ENCODE assay signal across 1 cellular context in the genomic region with DNA sequence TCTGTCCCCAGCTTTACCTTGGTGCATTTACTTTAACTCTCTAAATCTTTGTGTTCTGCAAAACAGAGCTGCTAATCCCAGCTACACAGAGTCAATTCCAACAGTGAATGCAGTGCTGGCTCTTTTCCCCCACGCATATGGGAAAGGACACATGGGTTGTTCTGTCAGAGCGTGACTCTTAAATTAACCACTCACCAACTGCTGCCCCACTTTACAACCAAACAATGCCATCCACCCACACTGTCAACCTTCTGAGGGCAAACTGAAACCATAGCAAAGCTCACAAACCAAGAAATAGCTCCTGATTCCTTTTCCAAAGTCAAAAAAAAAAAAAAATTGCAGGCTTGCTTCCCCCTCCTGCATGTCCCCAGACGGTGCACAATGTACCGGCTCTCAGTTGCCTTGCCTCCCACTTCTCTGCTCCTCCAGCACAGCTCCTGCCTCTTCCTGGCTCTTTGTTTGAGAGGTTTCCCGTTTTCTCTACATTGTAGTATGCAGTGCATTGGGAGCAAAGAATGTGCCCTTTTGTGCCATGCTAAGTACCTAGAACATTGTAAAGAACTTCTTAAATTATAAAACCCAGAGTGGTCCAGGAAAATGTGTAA.
TF ChIP-seq lines count a peak whose summit lies in the region.

No MANE protein-coding gene starts in this region.

TF ChIP-seq in GM23338, 12 proteins besides CTCF, POLR2A, EP300 and RAD21 (continued from another document):
- TF ChIP-seq, protein P1, sequence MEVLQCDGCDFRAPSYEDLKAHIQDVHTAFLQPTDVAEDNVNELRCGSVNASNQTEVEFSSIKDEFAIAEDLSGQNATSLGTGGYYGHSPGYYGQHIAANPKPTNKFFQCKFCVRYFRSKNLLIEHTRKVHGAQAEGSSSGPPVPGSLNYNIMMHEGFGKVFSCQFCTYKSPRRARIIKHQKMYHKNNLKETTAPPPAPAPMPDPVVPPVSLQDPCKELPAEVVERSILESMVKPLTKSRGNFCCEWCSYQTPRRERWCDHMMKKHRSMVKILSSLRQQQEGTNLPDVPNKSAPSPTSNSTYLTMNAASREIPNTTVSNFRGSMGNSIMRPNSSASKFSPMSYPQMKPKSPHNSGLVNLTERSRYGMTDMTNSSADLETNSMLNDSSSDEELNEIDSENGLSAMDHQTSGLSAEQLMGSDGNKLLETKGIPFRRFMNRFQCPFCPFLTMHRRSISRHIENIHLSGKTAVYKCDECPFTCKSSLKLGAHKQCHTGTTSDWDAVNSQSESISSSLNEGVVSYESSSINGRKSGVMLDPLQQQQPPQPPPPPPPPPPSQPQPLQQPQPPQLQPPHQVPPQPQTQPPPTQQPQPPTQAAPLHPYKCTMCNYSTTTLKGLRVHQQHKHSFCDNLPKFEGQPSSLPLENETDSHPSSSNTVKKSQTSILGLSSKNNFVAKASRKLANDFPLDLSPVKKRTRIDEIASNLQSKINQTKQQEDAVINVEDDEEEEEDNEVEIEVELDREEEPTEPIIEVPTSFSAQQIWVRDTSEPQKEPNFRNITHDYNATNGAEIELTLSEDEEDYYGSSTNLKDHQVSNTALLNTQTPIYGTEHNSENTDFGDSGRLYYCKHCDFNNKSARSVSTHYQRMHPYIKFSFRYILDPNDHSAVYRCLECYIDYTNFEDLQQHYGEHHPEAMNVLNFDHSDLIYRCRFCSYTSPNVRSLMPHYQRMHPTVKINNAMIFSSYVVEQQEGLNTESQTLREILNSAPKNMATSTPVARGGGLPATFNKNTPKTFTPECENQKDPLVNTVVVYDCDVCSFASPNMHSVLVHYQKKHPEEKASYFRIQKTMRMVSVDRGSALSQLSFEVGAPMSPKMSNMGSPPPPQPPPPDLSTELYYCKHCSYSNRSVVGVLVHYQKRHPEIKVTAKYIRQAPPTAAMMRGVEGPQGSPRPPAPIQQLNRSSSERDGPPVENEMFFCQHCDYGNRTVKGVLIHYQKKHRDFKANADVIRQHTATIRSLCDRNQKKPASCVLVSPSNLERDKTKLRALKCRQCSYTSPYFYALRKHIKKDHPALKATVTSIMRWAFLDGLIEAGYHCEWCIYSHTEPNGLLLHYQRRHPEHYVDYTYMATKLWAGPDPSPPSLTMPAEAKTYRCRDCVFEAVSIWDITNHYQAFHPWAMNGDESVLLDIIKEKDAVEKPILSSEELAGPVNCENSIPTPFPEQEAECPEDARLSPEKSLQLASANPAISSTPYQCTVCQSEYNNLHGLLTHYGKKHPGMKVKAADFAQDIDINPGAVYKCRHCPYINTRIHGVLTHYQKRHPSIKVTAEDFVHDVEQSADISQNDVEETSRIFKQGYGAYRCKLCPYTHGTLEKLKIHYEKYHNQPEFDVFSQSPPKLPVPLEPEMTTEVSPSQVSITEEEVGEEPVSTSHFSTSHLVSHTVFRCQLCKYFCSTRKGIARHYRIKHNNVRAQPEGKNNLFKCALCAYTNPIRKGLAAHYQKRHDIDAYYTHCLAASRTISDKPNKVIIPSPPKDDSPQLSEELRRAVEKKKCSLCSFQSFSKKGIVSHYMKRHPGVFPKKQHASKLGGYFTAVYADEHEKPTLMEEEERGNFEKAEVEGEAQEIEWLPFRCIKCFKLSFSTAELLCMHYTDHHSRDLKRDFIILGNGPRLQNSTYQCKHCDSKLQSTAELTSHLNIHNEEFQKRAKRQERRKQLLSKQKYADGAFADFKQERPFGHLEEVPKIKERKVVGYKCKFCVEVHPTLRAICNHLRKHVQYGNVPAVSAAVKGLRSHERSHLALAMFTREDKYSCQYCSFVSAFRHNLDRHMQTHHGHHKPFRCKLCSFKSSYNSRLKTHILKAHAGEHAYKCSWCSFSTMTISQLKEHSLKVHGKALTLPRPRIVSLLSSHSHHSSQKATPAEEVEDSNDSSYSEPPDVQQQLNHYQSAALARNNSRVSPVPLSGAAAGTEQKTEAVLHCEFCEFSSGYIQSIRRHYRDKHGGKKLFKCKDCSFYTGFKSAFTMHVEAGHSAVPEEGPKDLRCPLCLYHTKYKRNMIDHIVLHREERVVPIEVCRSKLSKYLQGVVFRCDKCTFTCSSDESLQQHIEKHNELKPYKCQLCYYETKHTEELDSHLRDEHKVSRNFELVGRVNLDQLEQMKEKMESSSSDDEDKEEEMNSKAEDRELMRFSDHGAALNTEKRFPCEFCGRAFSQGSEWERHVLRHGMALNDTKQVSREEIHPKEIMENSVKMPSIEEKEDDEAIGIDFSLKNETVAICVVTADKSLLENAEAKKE (CRISPR knock-in tag; IDR thresholded peaks at IDR 0.05) = no peak
- TF ChIP-seq ZNF114 (CRISPR knock-in tag; IDR thresholded peaks at IDR 0.05) (no peak), POLR2AphosphoS5 (IDR thresholded peaks at IDR 0.05; ENCODE audit: low read depth) (no peak), NANOG (IDR thresholded peaks at IDR 0.05; ENCODE audit: borderline replicate concordance) (no peak), STAT1 (IDR thresholded peaks at IDR 0.05; ENCODE audit: unreplicated experiment) (no peak), JUNB (IDR thresholded peaks at IDR 0.05; ENCODE audit: unreplicated experiment) (no peak)
- TF ChIP-seq, protein P2, sequence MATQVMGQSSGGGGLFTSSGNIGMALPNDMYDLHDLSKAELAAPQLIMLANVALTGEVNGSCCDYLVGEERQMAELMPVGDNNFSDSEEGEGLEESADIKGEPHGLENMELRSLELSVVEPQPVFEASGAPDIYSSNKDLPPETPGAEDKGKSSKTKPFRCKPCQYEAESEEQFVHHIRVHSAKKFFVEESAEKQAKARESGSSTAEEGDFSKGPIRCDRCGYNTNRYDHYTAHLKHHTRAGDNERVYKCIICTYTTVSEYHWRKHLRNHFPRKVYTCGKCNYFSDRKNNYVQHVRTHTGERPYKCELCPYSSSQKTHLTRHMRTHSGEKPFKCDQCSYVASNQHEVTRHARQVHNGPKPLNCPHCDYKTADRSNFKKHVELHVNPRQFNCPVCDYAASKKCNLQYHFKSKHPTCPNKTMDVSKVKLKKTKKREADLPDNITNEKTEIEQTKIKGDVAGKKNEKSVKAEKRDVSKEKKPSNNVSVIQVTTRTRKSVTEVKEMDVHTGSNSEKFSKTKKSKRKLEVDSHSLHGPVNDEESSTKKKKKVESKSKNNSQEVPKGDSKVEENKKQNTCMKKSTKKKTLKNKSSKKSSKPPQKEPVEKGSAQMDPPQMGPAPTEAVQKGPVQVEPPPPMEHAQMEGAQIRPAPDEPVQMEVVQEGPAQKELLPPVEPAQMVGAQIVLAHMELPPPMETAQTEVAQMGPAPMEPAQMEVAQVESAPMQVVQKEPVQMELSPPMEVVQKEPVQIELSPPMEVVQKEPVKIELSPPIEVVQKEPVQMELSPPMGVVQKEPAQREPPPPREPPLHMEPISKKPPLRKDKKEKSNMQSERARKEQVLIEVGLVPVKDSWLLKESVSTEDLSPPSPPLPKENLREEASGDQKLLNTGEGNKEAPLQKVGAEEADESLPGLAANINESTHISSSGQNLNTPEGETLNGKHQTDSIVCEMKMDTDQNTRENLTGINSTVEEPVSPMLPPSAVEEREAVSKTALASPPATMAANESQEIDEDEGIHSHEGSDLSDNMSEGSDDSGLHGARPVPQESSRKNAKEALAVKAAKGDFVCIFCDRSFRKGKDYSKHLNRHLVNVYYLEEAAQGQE (IDR thresholded peaks at IDR 0.05; ENCODE audit: unreplicated experiment) = no peak
